ENCODE assay signal across 9 cellular contexts in genomic region chr1:234111458-234112142, GRCh38.
DNase-seq lines count a peak whose midpoint lies in the region; ATAC-seq and TF ChIP-seq lines count a peak whose summit lies in the region.
"Had no signal": no experiment of that assay in that cellular context is flagged by ENCODE, and none has a peak within 500 bp of the region (broad histone marks: within the 10 kb centered on the region; RNA-seq: fewer than 3 reads in every experiment).

No MANE protein-coding gene starts in this region.

- intact Hi-C loops in posterior vena cava (cut with DNase I), result no loop called here

- no peaks in the 10 kb centered on the region for H4K20me1 ChIP-seq in Loucy (ENCODE audit: insufficient read depth, low read length, poor library complexity, severe bottlenecking)

- H3K56ac ChIP-seq in mesendoderm (ENCODE audit: low read length), result no peak overlapping the region

- no peaks in the 10 kb centered on the region for H3K79me1 ChIP-seq in mesendoderm (ENCODE audit: low read length)

- in situ Hi-C loops in T47D (cut with HindIII; ENCODE audit: low pct_unique_long_range_greater_than_20kb, low sequenced_read_pairs), result no loop called here

- no peak overlapping the region for H2AK5ac ChIP-seq in mesendoderm (ENCODE audit: low read length)

- H3K18ac ChIP-seq in mesendoderm (ENCODE audit: low read length), result no peak overlapping the region

- H2BK15ac ChIP-seq in mesendoderm (replicated peaks; ENCODE audit: low read depth), result no peak overlapping the region

- no peak overlapping the region for H4K8ac ChIP-seq in mesendoderm (ENCODE audit: low read depth, low read length)

- no peaks in the 10 kb centered on the region for H3K9me3 ChIP-seq in Loucy (ENCODE audit: insufficient read depth, low read depth, low read length)

- no peaks in the 10 kb centered on the region for H3K9me2 ChIP-seq in Loucy (replicated peaks; ENCODE audit: low read depth, low read length)

- no peak overlapping the region for H2BK120ac ChIP-seq in mesendoderm (ENCODE audit: low read depth, low read length)

- DNase-seq in DMS53 (lab: John Stamatoyannopoulos, UW) (peak; percentile 83), T47D (ENCODE audit: low read depth in 1 of 2, low spot score in 1 of 2) (peak; percentile 73 to 90), mesendoderm (peak; percentile 92), HCEC 1CT (no peak), posterior vena cava (ENCODE audit: low spot score) (no peak), NCI-H1048 (lab: John Stamatoyannopoulos, UW) (no peak)

- ATAC-seq in HG03095 (IDR thresholded peaks at IDR 0.05; ENCODE audit: unreplicated experiment), result no peak

- H2BK5ac ChIP-seq in mesendoderm (ENCODE audit: low read length), result no peak overlapping the region

- H3K79me2 ChIP-seq in Loucy (ENCODE audit: insufficient read depth, low read length), result no peaks in the 10 kb centered on the region
- H3K79me2 ChIP-seq in mesendoderm (ENCODE audit: control insufficient read depth, insufficient read depth, low read length), result no peaks in the 10 kb centered on the region

- no peak overlapping the region for H3K4me3 ChIP-seq in Loucy (ENCODE audit: low read length, poor library complexity, severe bottlenecking)
- H3K4me3 ChIP-seq in mesendoderm (ENCODE audit: low read length), result no peak overlapping the region

- H3K36me3 ChIP-seq in Loucy (ENCODE audit: insufficient read depth, low read length), result no peaks in the 10 kb centered on the region
- no peaks in the 10 kb centered on the region for H3K36me3 ChIP-seq in mesendoderm (ENCODE audit: control insufficient read depth, insufficient read depth, low read length)

- no CpG with 5 or more reads among the region's 17 CpGs for WGBS in mesendoderm (ENCODE audit: extremely low coverage, insufficient coverage, low lambda C conversion rate)

- H3K4ac ChIP-seq in mesendoderm (ENCODE audit: low read depth, low read length), result no peak overlapping the region

- peaks cover 3% of the 10 kb centered on the region for H3K4me1 ChIP-seq in Loucy (ENCODE audit: insufficient read depth, low read length, poor library complexity, severe bottlenecking)
- no peaks in the 10 kb centered on the region for H3K4me1 ChIP-seq in mesendoderm (ENCODE audit: control insufficient read depth, low read depth, low read length)

- no peak overlapping the region for H3K27ac ChIP-seq in mesendoderm (ENCODE audit: low read depth, low read length)
- H3K27ac ChIP-seq: epithelial cell of prostate had no signal

- TF ChIP-seq CTCF in Loucy (conservative IDR thresholded peaks at IDR 0.05; ENCODE audit: low read length), result peak; percentile 41

- H2AFZ ChIP-seq in Loucy (ENCODE audit: low read length), result no peak overlapping the region

- H3K23ac ChIP-seq in mesendoderm (ENCODE audit: low read length), result no peak overlapping the region

- H3K27me3 ChIP-seq in Loucy (ENCODE audit: insufficient read depth, low read length, poor library complexity, severe bottlenecking) (no peaks in the 10 kb centered on the region), mesendoderm (ENCODE audit: insufficient read depth, low read length, poor library complexity) (no peaks in the 10 kb centered on the region)

- H4K5ac ChIP-seq in mesendoderm (ENCODE audit: low read length), result no peak overlapping the region

- no peaks in the 10 kb centered on the region; the same call in 1 of the 2 replicates for H3F3A ChIP-seq in Loucy (ENCODE audit: low read depth)

- H3K9ac ChIP-seq in Loucy (ENCODE audit: low read depth, low read length, poor library complexity, severe bottlenecking), result no peak overlapping the region
- H3K9ac ChIP-seq in mesendoderm (ENCODE audit: low read length), result no peak overlapping the region

- H3K4me2 ChIP-seq in Loucy (ENCODE audit: low read depth, low read length, poor library complexity, severe bottlenecking) (no peak overlapping the region), mesendoderm (ENCODE audit: low read length) (no peak overlapping the region)

Comparison
In these comparisons a context has a peak if more than half of its experiments do, and no peak if none do; other contexts are left out.
1. DNase-seq: peak in DMS53 (single experiment), T47D (2 of 2) and mesendoderm (single experiment); none in HCEC 1CT (single experiment), posterior vena cava (single experiment) and NCI-H1048 (single experiment).